8 cellular contexts compared by ENCODE assay signal in the genomic region with DNA sequence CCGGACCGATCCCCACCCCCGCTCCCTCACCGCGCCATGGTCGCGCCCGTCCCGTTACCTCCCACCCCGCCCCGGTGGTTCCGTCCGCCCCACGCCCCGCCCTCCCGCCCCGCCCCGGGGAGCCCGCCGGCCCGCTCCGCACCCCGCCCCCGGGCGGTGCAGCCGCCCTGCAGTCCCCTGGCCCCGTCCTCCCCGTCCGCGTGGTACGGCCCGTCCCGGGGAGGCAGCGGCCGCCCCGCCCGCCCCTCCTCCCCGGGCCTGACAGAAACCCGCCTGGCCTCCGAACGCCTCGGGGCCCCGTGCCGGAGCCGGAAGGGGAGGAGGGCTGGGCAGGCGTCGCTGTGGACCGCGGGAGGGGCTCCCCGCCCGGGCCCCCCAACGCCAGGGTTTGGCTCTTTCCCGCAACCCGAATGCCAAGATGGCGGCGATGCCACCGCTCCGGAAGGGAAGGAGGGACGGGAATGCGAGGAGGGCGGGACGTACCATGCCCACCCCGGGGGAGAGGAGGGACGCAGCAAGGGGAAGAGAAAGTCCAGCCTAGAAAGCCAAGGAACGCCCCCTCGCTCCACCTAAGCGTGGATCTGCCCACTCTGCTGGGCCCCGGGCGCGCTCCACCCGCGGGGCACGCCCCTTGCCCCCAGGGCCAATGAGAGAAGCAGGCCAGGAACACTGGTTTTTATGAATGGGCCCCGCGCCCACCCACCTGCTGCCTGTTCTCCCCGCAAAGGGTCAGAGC. TPM values are rescaled to one million over a fixed set of nuclear protein-coding genes. Genes with fewer than 3 reads are reported as not detected.
A peak's percentile ranks its signal among the peaks of the same experiment; 100 is the strongest.
DNase-seq lines count a peak whose midpoint lies in the region; ATAC-seq and TF ChIP-seq lines count a peak whose summit lies in the region.

Gene PIP4K2B, minus strand, starts transcription at position 56 of the 736 bp plus-strand sequence. CDS start 132 bp downstream, outside the sequence.

- no peaks in the 10 kb centered on the region for H3K9me3 ChIP-seq in SK-N-SH

- H2AFZ ChIP-seq in SK-N-SH (ENCODE audit: low read depth), result peak within 1 kb of the TSS; percentile 70

- peaks cover 32% of the 10 kb centered on the region for H3F3A ChIP-seq in SK-N-SH (replicated peaks; ENCODE audit: insufficient read depth)

- H3K9ac ChIP-seq in SK-N-SH, result peak within 1 kb of the TSS; percentile 98

- WGBS in SK-N-SH (ENCODE audit: low lambda C conversion rate), result 3% methylated on average over 32 of the region's 76 CpGs

- peaks cover 46% of the 10 kb centered on the region for H3K79me2 ChIP-seq in SK-N-SH (ENCODE audit: insufficient read depth)

- DNase-seq in NCI-H1092 (lab: John Stamatoyannopoulos, UW), result peak; percentile 97
- peak; percentile 99 for DNase-seq in SK-N-SH
- DNase-seq in activated naive CD4-positive, alpha-beta T cell treated with anti-CD3 and anti-CD28 coated beads, Interleukin-2, amount 50 U/mL, for 16 hours, result peak; percentile 84
- peak; percentile 96 for DNase-seq in germinal center (ENCODE audit: low spot score)
- DNase-seq in non-pigmented ciliary epithelial cell (ENCODE audit: low read depth), result peak; percentile 92
- peak; percentile 77 to 96 (median 92) for DNase-seq in substantia nigra (lab: John Stamatoyannopoulos, UW)

- H4K20me1 ChIP-seq in SK-N-SH (ENCODE audit: insufficient read depth), result peaks cover 21% of the 10 kb centered on the region

- peak in 1 of 2 experiments; percentile 7; a peak in 1 of 4 replicates for TF ChIP-seq EP300 in SK-N-SH (IDR thresholded peaks at IDR 0.05; ENCODE audit: borderline replicate concordance in 1 of 2, low read depth in 1 of 2, low read length in 1 of 2)

- peaks cover 28 to 47% of the 10 kb centered on the region in 2 experiments for H3K36me3 ChIP-seq in SK-N-SH (replicated peaks in 1 of 2; ENCODE audit: control insufficient read depth in 1 of 2, insufficient read depth in 2 of 2, low read length in 1 of 2)

- peaks cover 6 to 19% of the 10 kb centered on the region in 2 experiments; a peak in 3 of 4 replicates for H3K4me1 ChIP-seq in SK-N-SH (ENCODE audit: control insufficient read depth in 1 of 2, insufficient read depth in 2 of 2, low read depth in 1 of 2, low read length in 1 of 2)

- TF ChIP-seq CTCF in SK-N-SH (IDR thresholded peaks at IDR 0.05), result no peak

- CTCF ChIA-PET in SK-N-SH (lab: Yijun Ruan, JAX), result interaction anchor here (1.0 to 1.2 kb wide), 3 partner anchors 11 to 353 kb away, joined by 3 to 5 read pairs (median 4); no protein-coding TSS in a partner anchor

- peak within 1 kb of the TSS; percentile 82 for H3K4me3 ChIP-seq in GM08714 (ENCODE audit: low read length)
- H3K4me3 ChIP-seq in SK-N-SH (ENCODE audit: low read depth in 2 of 2, low read length in 1 of 2), result peak within 1 kb of the TSS; percentile 83 to 85

- H3K4me2 ChIP-seq in SK-N-SH, result peak within 1 kb of the TSS; percentile 86

- TF ChIP-seq RAD21 in SK-N-SH (IDR thresholded peaks at IDR 0.05; ENCODE audit: low read length), result no peak

- peak; percentile 78 for ATAC-seq in HG02588 (IDR thresholded peaks at IDR 0.05; ENCODE audit: unreplicated experiment)

- POLR2A ChIA-PET in SK-N-SH (lab: Yijun Ruan, JAX), result interaction anchor here (1.3 kb wide), 1 partner anchor 70 kb away, joined by 6 read pairs; the partner anchor contains the start of gene LASP1

- no peaks in the 10 kb centered on the region for H3K9me2 ChIP-seq in SK-N-SH

- no peaks in the 10 kb centered on the region for H3K27me3 ChIP-seq in SK-N-SH (ENCODE audit: insufficient read depth)

- H3K27ac ChIP-seq in SK-N-SH (ENCODE audit: low read depth in 2 of 2, low read length in 1 of 2) (peak within 1 kb of the TSS; percentile 93 to 97), substantia nigra (ENCODE audit: low read depth, low read length, poor library complexity, severe bottlenecking) (peak within 1 kb of the TSS; percentile 99)

TF ChIP-seq in SK-N-SH, 30 proteins besides CTCF, POLR2A, EP300 and RAD21 (continues in another document):
- TF ChIP-seq CHD2 (IDR thresholded peaks at IDR 0.05; ENCODE audit: low read length, partially characterized antibody) (peak; percentile 74), TAF1 (IDR thresholded peaks at IDR 0.05; ENCODE audit: borderline replicate concordance, low read depth, low read length) (peak; percentile 82), ZBTB33 (IDR thresholded peaks at IDR 0.05; ENCODE audit: borderline replicate concordance, low read depth) (no peak), SIN3A (IDR thresholded peaks at IDR 0.05; ENCODE audit: borderline replicate concordance, low read depth, low read length) (peak; percentile 22; the same call in 1 of the 2 replicates), USF1 (IDR thresholded peaks at IDR 0.05; ENCODE audit: borderline replicate concordance, low read depth) (peak; percentile 12; the same call in 1 of the 2 replicates), RXRA (IDR thresholded peaks at IDR 0.05; ENCODE audit: borderline replicate concordance, low read depth) (no peak), MXI1 (IDR thresholded peaks at IDR 0.05; ENCODE audit: low read depth, low read length) (peak; percentile 77), RFX5 (IDR thresholded peaks at IDR 0.05; ENCODE audit: low read length) (no peak), ELF1 (IDR thresholded peaks at IDR 0.05) (0 out of 2 replicates have a peak, but pooled peaks have one; percentile 16), EZH2phosphoT487 (IDR thresholded peaks at IDR 0.05; ENCODE audit: borderline replicate concordance, low read depth) (no peak), FOXM1 (IDR thresholded peaks at IDR 0.05; ENCODE audit: low read depth) (no peak), TCF12 (IDR thresholded peaks at IDR 0.05) (peak; percentile 5; the same call in 1 of the 2 replicates), GABPA (IDR thresholded peaks at IDR 0.05; ENCODE audit: low read depth) (peak; percentile 64), RCOR1 (IDR thresholded peaks at IDR 0.05; ENCODE audit: low read length) (0 out of 2 replicates have a peak, but pooled peaks have one; percentile 6), JUND (IDR thresholded peaks at IDR 0.05) (peak; percentile 34; the same call in 1 of the 2 replicates), FOSL2 (IDR thresholded peaks at IDR 0.05; ENCODE audit: borderline replicate concordance, low read depth) (no peak)
- TF ChIP-seq, protein P1, sequence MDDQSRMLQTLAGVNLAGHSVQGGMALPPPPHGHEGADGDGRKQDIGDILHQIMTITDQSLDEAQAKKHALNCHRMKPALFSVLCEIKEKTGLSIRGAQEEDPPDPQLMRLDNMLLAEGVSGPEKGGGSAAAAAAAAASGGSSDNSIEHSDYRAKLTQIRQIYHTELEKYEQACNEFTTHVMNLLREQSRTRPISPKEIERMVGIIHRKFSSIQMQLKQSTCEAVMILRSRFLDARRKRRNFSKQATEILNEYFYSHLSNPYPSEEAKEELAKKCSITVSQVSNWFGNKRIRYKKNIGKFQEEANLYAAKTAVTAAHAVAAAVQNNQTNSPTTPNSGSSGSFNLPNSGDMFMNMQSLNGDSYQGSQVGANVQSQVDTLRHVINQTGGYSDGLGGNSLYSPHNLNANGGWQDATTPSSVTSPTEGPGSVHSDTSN (IDR thresholded peaks at IDR 0.05), result no peak
- TF ChIP-seq, protein P2, sequence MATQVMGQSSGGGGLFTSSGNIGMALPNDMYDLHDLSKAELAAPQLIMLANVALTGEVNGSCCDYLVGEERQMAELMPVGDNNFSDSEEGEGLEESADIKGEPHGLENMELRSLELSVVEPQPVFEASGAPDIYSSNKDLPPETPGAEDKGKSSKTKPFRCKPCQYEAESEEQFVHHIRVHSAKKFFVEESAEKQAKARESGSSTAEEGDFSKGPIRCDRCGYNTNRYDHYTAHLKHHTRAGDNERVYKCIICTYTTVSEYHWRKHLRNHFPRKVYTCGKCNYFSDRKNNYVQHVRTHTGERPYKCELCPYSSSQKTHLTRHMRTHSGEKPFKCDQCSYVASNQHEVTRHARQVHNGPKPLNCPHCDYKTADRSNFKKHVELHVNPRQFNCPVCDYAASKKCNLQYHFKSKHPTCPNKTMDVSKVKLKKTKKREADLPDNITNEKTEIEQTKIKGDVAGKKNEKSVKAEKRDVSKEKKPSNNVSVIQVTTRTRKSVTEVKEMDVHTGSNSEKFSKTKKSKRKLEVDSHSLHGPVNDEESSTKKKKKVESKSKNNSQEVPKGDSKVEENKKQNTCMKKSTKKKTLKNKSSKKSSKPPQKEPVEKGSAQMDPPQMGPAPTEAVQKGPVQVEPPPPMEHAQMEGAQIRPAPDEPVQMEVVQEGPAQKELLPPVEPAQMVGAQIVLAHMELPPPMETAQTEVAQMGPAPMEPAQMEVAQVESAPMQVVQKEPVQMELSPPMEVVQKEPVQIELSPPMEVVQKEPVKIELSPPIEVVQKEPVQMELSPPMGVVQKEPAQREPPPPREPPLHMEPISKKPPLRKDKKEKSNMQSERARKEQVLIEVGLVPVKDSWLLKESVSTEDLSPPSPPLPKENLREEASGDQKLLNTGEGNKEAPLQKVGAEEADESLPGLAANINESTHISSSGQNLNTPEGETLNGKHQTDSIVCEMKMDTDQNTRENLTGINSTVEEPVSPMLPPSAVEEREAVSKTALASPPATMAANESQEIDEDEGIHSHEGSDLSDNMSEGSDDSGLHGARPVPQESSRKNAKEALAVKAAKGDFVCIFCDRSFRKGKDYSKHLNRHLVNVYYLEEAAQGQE (IDR thresholded peaks at IDR 0.05; ENCODE audit: low read depth, low read length), result no peak

RNA-seq across cellular contexts. Expression of gene PIP4K2B, which starts in this region (rescaled TPM):
- polyA plus RNA-seq in SK-N-SH (2012; rRNA removed), result 29.8 and 36.7 TPM in 2 replicates
- polyA plus RNA-seq in SK-N-SH (2012; cell fraction: cytosol; rRNA removed), result 21.0 and 29.3 TPM in 2 replicates
- polyA plus RNA-seq in SK-N-SH (2012; cell fraction: nucleus; rRNA removed), result 35.7 and 47.9 TPM in 2 replicates

Comparison
In these comparisons a context has a peak if more than half of its experiments do, and no peak if none do; other contexts are left out.
1. Peak in every context shown above with its lines: DNase-seq, ATAC-seq, H3K4me3 ChIP-seq and H3K27ac ChIP-seq.